In the genomic region with DNA sequence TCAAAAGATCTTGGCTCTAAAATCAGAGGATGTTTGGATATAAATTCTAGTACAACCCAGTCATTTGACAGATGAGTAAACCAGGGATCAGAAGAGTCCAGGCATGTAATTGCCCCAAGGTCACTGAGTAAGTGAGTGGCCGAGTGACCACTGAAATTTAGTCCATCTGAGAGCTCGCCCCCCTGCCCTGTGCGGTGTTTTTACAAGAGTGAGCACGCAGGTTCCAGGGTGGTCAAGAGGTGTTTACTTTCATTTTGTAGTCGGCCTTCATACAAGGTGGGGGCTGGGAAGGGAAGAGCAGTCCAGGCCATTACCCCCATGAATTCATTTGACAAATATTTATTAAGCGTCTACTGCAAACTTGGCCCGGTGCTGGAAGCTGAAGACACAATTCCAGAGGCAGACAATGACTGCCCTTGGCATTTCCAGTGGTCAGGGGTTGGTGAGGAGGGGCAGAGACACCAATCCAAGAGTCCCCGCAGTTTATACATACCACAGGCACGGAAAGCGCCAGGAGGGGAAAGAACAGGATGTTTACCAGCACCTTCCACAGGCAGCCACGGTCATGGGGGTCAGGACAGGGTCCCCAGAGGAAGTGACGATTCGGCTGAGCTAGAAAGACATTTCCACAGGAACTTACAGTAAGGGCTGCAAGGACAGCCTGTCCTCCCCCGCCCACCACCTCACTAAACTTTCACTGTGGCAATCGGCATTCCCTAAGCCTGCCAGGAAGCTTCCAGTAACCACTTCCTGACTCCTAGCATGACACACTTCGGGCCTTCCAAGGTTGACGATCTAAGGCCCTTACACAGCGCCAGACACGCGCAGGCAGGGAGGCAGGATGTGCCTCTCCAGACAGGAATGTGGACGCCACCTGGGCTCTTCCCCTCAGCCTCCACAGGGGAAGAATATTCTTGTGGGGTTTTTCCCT, we compare ENCODE assay signal across 8 cellular contexts. TPM values are rescaled to one million over a fixed set of nuclear protein-coding genes. Genes with fewer than 3 reads are reported as not detected.
A peak's percentile ranks its signal among the peaks of the same experiment; 100 is the strongest.
DNase-seq lines count a peak whose midpoint lies in the region; ATAC-seq and TF ChIP-seq lines count a peak whose summit lies in the region.

No MANE protein-coding gene starts in this region.

- H3K27me3 ChIP-seq in osteoblast (ENCODE audit: insufficient read depth, low read length): no peaks in the 10 kb centered on the region

- DNase-seq in DMS53 (lab: John Stamatoyannopoulos, UW): peak; percentile 59
- no peak for DNase-seq in DMS53 treated with DMSO at 0.1 percent for 48 hours (lab: John Stamatoyannopoulos, UW; ENCODE audit: unreplicated experiment)
- peak; percentile 87 for DNase-seq in fibroblast of the conjunctiva (ENCODE audit: low read depth)
- DNase-seq in osteoblast (ENCODE audit: insufficient read length, low spot score, missing footprints): peak; percentile 94
- no peak for DNase-seq in NCI-H526 treated with DMSO at 0.1 percent for 48 hours (lab: John Stamatoyannopoulos, UW)
- DNase-seq in activated CD4-positive, CD25-positive, alpha-beta regulatory T cell (lab: John Stamatoyannopoulos, UW): no peak

- H3K4me3 ChIP-seq in osteoblast (ENCODE audit: insufficient read depth, low read length): peak overlapping the region; percentile 59

- H3K4me2 ChIP-seq in osteoblast (ENCODE audit: insufficient read depth, low read length): peak overlapping the region; percentile 83

- H3K36me3 ChIP-seq in osteoblast (ENCODE audit: insufficient read depth, low read length): no peaks in the 10 kb centered on the region

- H3K27ac ChIP-seq in VCaP (peak overlapping the region; percentile 84), osteoblast (ENCODE audit: low read depth, low read length) (peak overlapping the region; percentile 98)

- peaks cover 57% of the 10 kb centered on the region for H3K4me1 ChIP-seq in osteoblast (ENCODE audit: insufficient read depth, low read length)

- TF ChIP-seq CTCF in VCaP (conservative IDR thresholded peaks at IDR 0.05) (no peak), osteoblast (IDR thresholded peaks at IDR 0.05; ENCODE audit: extremely low read depth, low read depth, low read length) (no peak)

- no peaks in the 10 kb centered on the region for H3K9me3 ChIP-seq in osteoblast (ENCODE audit: low read depth, low read length)

- H3K79me2 ChIP-seq in osteoblast (ENCODE audit: insufficient read depth, low read length): no peaks in the 10 kb centered on the region

- peak overlapping the region; percentile 47 for H2AFZ ChIP-seq in osteoblast (ENCODE audit: low read length)

- ATAC-seq in GM21390 (IDR thresholded peaks at IDR 0.05; ENCODE audit: unreplicated experiment): no peak

- H4K20me1 ChIP-seq in osteoblast (ENCODE audit: insufficient read depth, low read length): no peaks in the 10 kb centered on the region

RNA-seq across cellular contexts. Expression of a gene that starts 1.4 kb away (rescaled TPM):
- 33.7 and 43.9 TPM in 2 replicates for total RNA-seq in osteoblast

RNA-seq across cellular contexts. Expression of a gene that starts 17.6 kb away (rescaled TPM):
- total RNA-seq in osteoblast: not detected in 2 replicates

RNA-seq across cellular contexts. Expression of a gene that starts 18.6 kb away (rescaled TPM):
- total RNA-seq in osteoblast: 105 and 119 TPM in 2 replicates

RNA-seq across cellular contexts. Expression of a gene that starts 25.5 kb away (rescaled TPM):
- total RNA-seq in osteoblast: 8.5 and 8.7 TPM in 2 replicates

RNA-seq across cellular contexts. Expression of a gene that starts 31.5 kb away (rescaled TPM):
- total RNA-seq in osteoblast: 0.59 TPM in 1 of 2 replicates, not detected in the other

Comparison
In these comparisons a context has a peak if more than half of its experiments do, and no peak if none do; other contexts are left out.
1. DNase-seq: peak in DMS53 (single experiment), fibroblast of the conjunctiva (single experiment) and osteoblast (single experiment); none in DMS53 treated with DMSO at 0.1 percent for 48 hours (single experiment), NCI-H526 treated with DMSO at 0.1 percent for 48 hours (single experiment) and activated CD4-positive, CD25-positive, alpha-beta regulatory T cell (0 of 4).